Comparison of ENCODE assay signal across 9 cellular contexts in the genomic region with DNA sequence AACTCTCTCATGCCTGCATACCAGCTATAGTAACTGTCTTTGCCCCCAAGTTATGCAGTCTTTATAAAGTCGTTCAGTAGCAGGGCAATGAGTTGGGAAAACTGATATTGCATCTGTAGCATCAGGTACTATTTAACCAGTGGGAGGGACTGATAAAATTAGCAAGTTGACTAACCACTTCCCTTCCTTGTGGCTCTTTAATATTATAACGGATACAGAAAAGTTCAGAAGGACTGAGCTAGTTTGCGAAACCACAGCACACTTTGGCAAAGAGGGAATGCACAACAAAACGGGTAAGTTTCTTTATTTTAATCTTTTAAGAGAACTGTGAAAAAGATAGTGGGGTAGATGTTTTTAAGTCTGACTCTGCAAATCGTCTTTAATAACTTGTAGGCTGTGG.
A peak's percentile ranks its signal among the peaks of the same experiment; 100 is the strongest.
DNase-seq lines count a peak whose midpoint lies in the region; ATAC-seq and TF ChIP-seq lines count a peak whose summit lies in the region.
"Had no signal": no experiment of that assay in that cellular context is flagged by ENCODE, and none has a peak within 500 bp of the region (broad histone marks: within the 10 kb centered on the region; RNA-seq: fewer than 3 reads in every experiment).

No MANE protein-coding gene starts in this region.

- POLR2A ChIA-PET in activated CD8-positive, alpha-beta T cell treated with anti-CD3 and anti-CD28 coated beads for 36 hours (lab: Charles Lee): interaction anchor here (0.6 kb wide), 1 partner anchor 25 kb away, joined by 3 read pairs; no protein-coding TSS in a partner anchor

- peak overlapping the region; percentile 86 to 95 (median 92) for H3K4me3 Mint-ChIP-seq in naive B cell
- no peak overlapping the region for H3K4me3 Mint-ChIP-seq in activated CD8-positive, alpha-beta T cell treated with anti-CD3 and anti-CD28 coated beads for 36 hours
- H3K4me3 Mint-ChIP-seq in activated T-cell treated with anti-CD3 and anti-CD28 coated beads, Interleukin-2, amount 50 U/mL, for 24 hours: no peak overlapping the region

- ATAC-seq in GM19043 (IDR thresholded peaks at IDR 0.05; ENCODE audit: low read depth, unreplicated experiment) (peak; percentile 68), HG02938 (IDR thresholded peaks at IDR 0.05; ENCODE audit: unreplicated experiment) (peak; percentile 70), naive B cell (ENCODE audit: low read depth in 2 of 2) (peak; percentile 48 to 60)
- ATAC-seq in activated CD8-positive, alpha-beta T cell treated with anti-CD3 and anti-CD28 coated beads for 36 hours: no peak

- no peaks in the 10 kb centered on the region for H3K9me3 Mint-ChIP-seq in naive B cell
- H3K9me3 Mint-ChIP-seq in activated CD8-positive, alpha-beta T cell treated with anti-CD3 and anti-CD28 coated beads for 36 hours: no peaks in the 10 kb centered on the region
- no peaks in the 10 kb centered on the region for H3K9me3 Mint-ChIP-seq in activated T-cell treated with anti-CD3 and anti-CD28 coated beads, Interleukin-2, amount 50 U/mL, for 24 hours

- CTCF ChIA-PET in activated CD8-positive, alpha-beta T cell treated with anti-CD3 and anti-CD28 coated beads for 36 hours (lab: Charles Lee): no interaction called here

- peaks cover 51 to 60% (median 52%) of the 10 kb centered on the region in 3 donors for H3K4me1 Mint-ChIP-seq in naive B cell
- peaks cover 14% of the 10 kb centered on the region for H3K4me1 Mint-ChIP-seq in activated CD8-positive, alpha-beta T cell treated with anti-CD3 and anti-CD28 coated beads for 36 hours (ENCODE audit: low read depth)
- peaks cover 14% of the 10 kb centered on the region for H3K4me1 Mint-ChIP-seq in activated T-cell treated with anti-CD3 and anti-CD28 coated beads, Interleukin-2, amount 50 U/mL, for 24 hours (ENCODE audit: low read depth)

- peak overlapping the region; percentile 8 to 95 (median 84) for H3K27ac Mint-ChIP-seq in naive B cell
- H3K27ac Mint-ChIP-seq in activated CD8-positive, alpha-beta T cell treated with anti-CD3 and anti-CD28 coated beads for 36 hours: no peak overlapping the region
- H3K27ac Mint-ChIP-seq in activated T-cell treated with anti-CD3 and anti-CD28 coated beads, Interleukin-2, amount 50 U/mL, for 24 hours: no peak overlapping the region

- peaks cover 0 to 8% of the 10 kb centered on the region in 2 donors for H3K36me3 Mint-ChIP-seq in naive B cell
- no peaks in the 10 kb centered on the region for H3K36me3 Mint-ChIP-seq in activated CD8-positive, alpha-beta T cell treated with anti-CD3 and anti-CD28 coated beads for 36 hours (ENCODE audit: low read depth)
- no peaks in the 10 kb centered on the region for H3K36me3 Mint-ChIP-seq in activated T-cell treated with anti-CD3 and anti-CD28 coated beads, Interleukin-2, amount 50 U/mL, for 24 hours (ENCODE audit: low read depth)

- no peaks in the 10 kb centered on the region for H3K27me3 Mint-ChIP-seq in naive B cell
- peaks cover 8% of the 10 kb centered on the region for H3K27me3 Mint-ChIP-seq in activated CD8-positive, alpha-beta T cell treated with anti-CD3 and anti-CD28 coated beads for 36 hours
- peaks cover 17% of the 10 kb centered on the region for H3K27me3 Mint-ChIP-seq in activated T-cell treated with anti-CD3 and anti-CD28 coated beads, Interleukin-2, amount 50 U/mL, for 24 hours

- peak; percentile 27 to 62 for DNase-seq in NOMO-1 (lab: John Stamatoyannopoulos, UW; ENCODE audit: unreplicated experiment in 2 of 2)
- DNase-seq in naive B cell: peak; percentile 25
- DNase-seq in activated CD8-positive, alpha-beta T cell treated with anti-CD3 and anti-CD28 coated beads for 36 hours: no peak
- DNase-seq in SHP77 (lab: John Stamatoyannopoulos, UW): no peak
- DNase-seq in dermis blood vessel endothelial cell: no peak
- DNase-seq in activated T-cell treated with anti-CD3 and anti-CD28 coated beads, Interleukin-2, amount 50 U/mL, for 24 hours: no peak
- DNase-seq: stomach had no signal

- intact Hi-C loops in activated CD8-positive, alpha-beta T cell treated with anti-CD3 and anti-CD28 coated beads for 36 hours (cut with micrococcal nuclease): no loop called here

- TF ChIP-seq CTCF in activated CD8-positive, alpha-beta T cell treated with anti-CD3 and anti-CD28 coated beads for 36 hours (IDR thresholded peaks at IDR 0.05): no peak

Comparison
In these comparisons a context has a peak if more than half of its experiments do, and no peak if none do; other contexts are left out.
1. DNase-seq: peak in NOMO-1 (2 of 2) and naive B cell (single experiment); none in activated CD8-positive, alpha-beta T cell treated with anti-CD3 and anti-CD28 coated beads for 36 hours (single experiment), SHP77 (0 of 2), dermis blood vessel endothelial cell (single experiment) and activated T-cell treated with anti-CD3 and anti-CD28 coated beads, Interleukin-2, amount 50 U/mL, for 24 hours (single experiment).
2. H3K27ac Mint-ChIP-seq: peak in naive B cell (6 of 6); none in activated CD8-positive, alpha-beta T cell treated with anti-CD3 and anti-CD28 coated beads for 36 hours (single experiment) and activated T-cell treated with anti-CD3 and anti-CD28 coated beads, Interleukin-2, amount 50 U/mL, for 24 hours (single experiment).
3. H3K4me3 Mint-ChIP-seq: peak in naive B cell (8 of 8); none in activated CD8-positive, alpha-beta T cell treated with anti-CD3 and anti-CD28 coated beads for 36 hours (single experiment) and activated T-cell treated with anti-CD3 and anti-CD28 coated beads, Interleukin-2, amount 50 U/mL, for 24 hours (single experiment).